15 cellular contexts compared by ENCODE assay signal in genomic region chr7:43902542-43903054, GRCh38. TPM values are rescaled to one million over a fixed set of nuclear protein-coding genes. Genes with fewer than 3 reads are reported as not detected.
DNase-seq lines count a peak whose midpoint lies in the region; ATAC-seq, FAIRE-seq and TF ChIP-seq lines count a peak whose summit lies in the region.
"Had no signal": no experiment of that assay in that cellular context is flagged by ENCODE, and none has a peak within 500 bp of the region (broad histone marks: within the 10 kb centered on the region; RNA-seq: fewer than 3 reads in every experiment).

No MANE protein-coding gene starts in this region.

- intact Hi-C loops in Caco-2 (cut with micrococcal nuclease; ENCODE audit: unreplicated experiment), result no loop called here

- whole genome bisulfite sequencing in hepatocyte (ENCODE audit: low lambda C conversion rate, missing lambda C conversion rate), result 92% methylated on average over 5 of the region's 5 CpGs

- ATAC-seq in activated T-cell treated with anti-CD3 and anti-CD28 coated beads, Interleukin-2, amount 50 U/mL, for 72 hours (replicated peaks in 1 of 2), result no peak
- ATAC-seq in GM21723 (IDR thresholded peaks at IDR 0.05; ENCODE audit: unreplicated experiment), result no peak

- FAIRE-seq in bronchial epithelial cell (lab: Jason Lieb, UNC), result no peak

- POLR2A ChIA-PET in Caco-2 (lab: Charles Lee), result no interaction called here

- no peak overlapping the region for H3K27ac ChIP-seq in hepatocyte
- H3K27ac ChIP-seq: BLaER1 treated with 17β-estradiol and CSF1 and Interleukin-3, amounts not matched to agents 10 nM and 100 nM; Peyer's patch had no signal

- H3K9me2 ChIP-seq in hepatocyte (replicated peaks; ENCODE audit: insufficient read depth), result no peaks in the 10 kb centered on the region

- TF ChIP-seq CTCF in HFFc6 (IDR thresholded peaks at IDR 0.05), result no peak
- no peak for TF ChIP-seq CTCF in bronchial epithelial cell (IDR thresholded peaks at IDR 0.05; ENCODE audit: insufficient read depth, low read length, severe bottlenecking)
- no peak for TF ChIP-seq CTCF in progenitor cell of endocrine pancreas (IDR thresholded peaks at IDR 0.05; ENCODE audit: unreplicated experiment)
- no peak for TF ChIP-seq CTCF in hepatocyte (IDR thresholded peaks at IDR 0.05; ENCODE audit: poor library complexity)
- TF ChIP-seq CTCF in Caco-2 (IDR thresholded peaks at IDR 0.05; ENCODE audit: insufficient read depth in 1 of 2, low read depth in 1 of 2, low read length in 1 of 2, severe bottlenecking in 1 of 2, unreplicated experiment in 1 of 2), result no peak

- H3K4me1 Mint-ChIP-seq in activated T-cell treated with anti-CD3 and anti-CD28 coated beads, Interleukin-2, amount 50 U/mL, for 72 hours (ENCODE audit: low read depth), result peaks cover 31% of the 10 kb centered on the region
- H3K4me1 Mint-ChIP-seq in HFFc6 (ENCODE audit: low read depth), result peaks cover 40% of the 10 kb centered on the region
- peaks cover 21% of the 10 kb centered on the region for H3K4me1 Mint-ChIP-seq in progenitor cell of endocrine pancreas (ENCODE audit: low read depth)
- H3K4me1 Mint-ChIP-seq in Caco-2 (ENCODE audit: low read depth, unreplicated experiment), result peaks cover 22% of the 10 kb centered on the region

- H3K36me3 ChIP-seq in bronchial epithelial cell (ENCODE audit: control insufficient read depth, insufficient read depth, low read length) (peaks cover 4% of the 10 kb centered on the region), hepatocyte (replicated peaks; ENCODE audit: insufficient read depth, low read depth) (no peaks in the 10 kb centered on the region), Caco-2 (ENCODE audit: control insufficient read depth, insufficient read depth, low read length) (no peaks in the 10 kb centered on the region)
- H3K36me3 ChIP-seq: HAP-1, Peyer's patch had no signal

- peaks cover 8% of the 10 kb centered on the region for H3K4me1 ChIP-seq in hepatocyte (ENCODE audit: insufficient read depth)
- peaks cover 21% of the 10 kb centered on the region for H3K4me1 ChIP-seq in Caco-2

- peaks cover 87% of the 10 kb centered on the region for H3K79me2 ChIP-seq in hepatocyte

- BruUV-seq in Caco-2 (replicated peaks; lab: Mats Ljungman, UMichigan), result no TSS peak

- peaks cover 48% of the 10 kb centered on the region for H4K20me1 ChIP-seq in hepatocyte (ENCODE audit: insufficient read depth, poor library complexity, severe bottlenecking)

- no peak for DNase-seq in activated T-cell treated with anti-CD3 and anti-CD28 coated beads, Interleukin-2, amount 50 U/mL, for 72 hours
- DNase-seq in activated T-cell treated with anti-CD3 and anti-CD28 coated beads for 4 hours (no peak), HFFc6 (no peak), bronchial epithelial cell (ENCODE audit: low read depth) (peak; percentile 47), progenitor cell of endocrine pancreas (ENCODE audit: low spot score, unreplicated experiment) (no peak), hepatocyte (ENCODE audit: low spot score) (no peak), Caco-2 (no peak)
- DNase-seq: 8988T, NCI-H1048, NCI-H446 treated with DMSO at 0.1 percent for 48 hours, Peyer's patch, SHP77 had no signal

- H3K9me3 Mint-ChIP-seq in activated T-cell treated with anti-CD3 and anti-CD28 coated beads, Interleukin-2, amount 50 U/mL, for 72 hours, result no peaks in the 10 kb centered on the region
- H3K9me3 Mint-ChIP-seq in HFFc6 (no peaks in the 10 kb centered on the region), progenitor cell of endocrine pancreas (ENCODE audit: low read depth) (no peaks in the 10 kb centered on the region), Caco-2 (ENCODE audit: unreplicated experiment) (no peaks in the 10 kb centered on the region)

- no peak overlapping the region for H3K4me3 Mint-ChIP-seq in activated T-cell treated with anti-CD3 and anti-CD28 coated beads, Interleukin-2, amount 50 U/mL, for 72 hours
- H3K4me3 Mint-ChIP-seq in HFFc6, result no peak overlapping the region
- H3K4me3 Mint-ChIP-seq in progenitor cell of endocrine pancreas (ENCODE audit: low read depth), result no peak overlapping the region
- H3K4me3 Mint-ChIP-seq in Caco-2 (ENCODE audit: unreplicated experiment), result no peak overlapping the region

- H2AFZ ChIP-seq in hepatocyte, result no peak overlapping the region

- H3K36me3 Mint-ChIP-seq in activated T-cell treated with anti-CD3 and anti-CD28 coated beads, Interleukin-2, amount 50 U/mL, for 72 hours (ENCODE audit: insufficient read depth in 2 of 2), result peaks cover 1 to 3% of the 10 kb centered on the region in 2 donors
- H3K36me3 Mint-ChIP-seq in HFFc6 (ENCODE audit: low read depth) (peaks cover 21% of the 10 kb centered on the region), progenitor cell of endocrine pancreas (ENCODE audit: insufficient read depth) (no peaks in the 10 kb centered on the region), Caco-2 (ENCODE audit: insufficient read depth, unreplicated experiment) (peaks cover 15% of the 10 kb centered on the region)

- no peak overlapping the region for H3K4me2 ChIP-seq in hepatocyte
- H3K4me2 ChIP-seq: BLaER1 treated with 17β-estradiol and CSF1 and Interleukin-3, amounts not matched to agents 10 nM and 100 nM had no signal

- H3K4me3 ChIP-seq in bronchial epithelial cell (ENCODE audit: low read depth, low read length), result no peak overlapping the region
- H3K4me3 ChIP-seq in hepatocyte, result no peak overlapping the region
- no peak overlapping the region for H3K4me3 ChIP-seq in Caco-2 (ENCODE audit: low read depth, low read length)
- H3K4me3 ChIP-seq: BLaER1 treated with 17β-estradiol and CSF1 and Interleukin-3, amounts not matched to agents 10 nM and 100 nM; HAP-1; Peyer's patch had no signal

- peak overlapping the region; percentile 1 for H3K27ac Mint-ChIP-seq in activated T-cell treated with anti-CD3 and anti-CD28 coated beads, Interleukin-2, amount 50 U/mL, for 72 hours
- H3K27ac Mint-ChIP-seq in HFFc6, result peak overlapping the region; percentile 0; the same call in 1 of the 2 replicates
- peak overlapping the region; percentile 30 for H3K27ac Mint-ChIP-seq in progenitor cell of endocrine pancreas
- no peak overlapping the region for H3K27ac Mint-ChIP-seq in Caco-2 (ENCODE audit: unreplicated experiment)

- H3K9me3 ChIP-seq in hepatocyte (ENCODE audit: low read depth) (no peaks in the 10 kb centered on the region), Caco-2 (no peaks in the 10 kb centered on the region)
- H3K9me3 ChIP-seq: BLaER1 treated with 17β-estradiol and CSF1 and Interleukin-3, amounts not matched to agents 10 nM and 100 nM; HAP-1; Peyer's patch had no signal

- H3K27me3 ChIP-seq in bronchial epithelial cell (ENCODE audit: control insufficient read depth, insufficient read depth, low read length) (no peaks in the 10 kb centered on the region), hepatocyte (no peaks in the 10 kb centered on the region), Caco-2 (replicated peaks; ENCODE audit: control insufficient read depth, insufficient read depth, low read length) (no peaks in the 10 kb centered on the region)
- H3K27me3 ChIP-seq: BLaER1 treated with 17β-estradiol and CSF1 and Interleukin-3, amounts not matched to agents 10 nM and 100 nM; Peyer's patch had no signal

- no peaks in the 10 kb centered on the region for H3K27me3 Mint-ChIP-seq in activated T-cell treated with anti-CD3 and anti-CD28 coated beads, Interleukin-2, amount 50 U/mL, for 72 hours (ENCODE audit: low read depth)
- H3K27me3 Mint-ChIP-seq in HFFc6 (ENCODE audit: insufficient read depth) (no peaks in the 10 kb centered on the region), progenitor cell of endocrine pancreas (no peaks in the 10 kb centered on the region), Caco-2 (ENCODE audit: insufficient read depth, unreplicated experiment) (no peaks in the 10 kb centered on the region)

- CTCF ChIA-PET in Caco-2 (lab: Charles Lee), result no interaction called here

RNA-seq across cellular contexts. Expression of gene URGCP, which starts 3.8 kb away (rescaled TPM):
- 10 to 100 TPM; 34.4 to 36.8 TPM for total RNA-seq in activated T-cell treated with anti-CD3 and anti-CD28 coated beads, Interleukin-2, amount 50 U/mL, for 72 hours
- 10 to 100 TPM; 41.4 to 53.2 (median 43.2) TPM for total RNA-seq in HFFc6 (2021; fragmentation: NEBNext Ultra II Directional; extraction: Animal tissue kit (Norgen Biotek cat#: 25700))
- 31.1 and 31.3 TPM in 2 replicates for total RNA-seq in bronchial epithelial cell
- total RNA-seq in progenitor cell of endocrine pancreas, result 40.0 and 40.8 TPM in 2 replicates
- total RNA-seq in hepatocyte, result 24.9 and 28.7 TPM in 2 replicates
- polyA plus RNA-seq in hepatocyte, result 21.7 and 31.9 TPM in 2 replicates
- 35.2 and 36.0 TPM in 2 replicates for total RNA-seq in Caco-2 (2022)

RNA-seq across cellular contexts. Expression of gene UBE2D4, which starts 23.6 kb away (rescaled TPM):
- 1 to 10 TPM; 6.7 to 9.0 TPM for total RNA-seq in activated T-cell treated with anti-CD3 and anti-CD28 coated beads, Interleukin-2, amount 50 U/mL, for 72 hours
- 10 to 100 TPM; 12.6 to 15.7 (median 14.4) TPM for total RNA-seq in HFFc6 (2021; fragmentation: NEBNext Ultra II Directional; extraction: Animal tissue kit (Norgen Biotek cat#: 25700))
- 3.7 and 3.9 TPM in 2 replicates for total RNA-seq in bronchial epithelial cell
- 17.1 and 17.3 TPM in 2 replicates for total RNA-seq in progenitor cell of endocrine pancreas
- total RNA-seq in hepatocyte, result 12.0 and 16.7 TPM in 2 replicates
- 11.7 and 22.7 TPM in 2 replicates for polyA plus RNA-seq in hepatocyte
- 12.7 and 15.4 TPM in 2 replicates for total RNA-seq in Caco-2 (2022)

RNA-seq across cellular contexts. Expression of gene MRPS24, which starts 33.3 kb away (rescaled TPM):
- total RNA-seq in activated T-cell treated with anti-CD3 and anti-CD28 coated beads, Interleukin-2, amount 50 U/mL, for 72 hours, result 100 to 1,000 TPM in 1 of 2 donors, 10 to 100 TPM in 1; 82.7 to 100 TPM
- 100 to 1,000 TPM; 158 to 211 (median 199) TPM for total RNA-seq in HFFc6 (2021; fragmentation: NEBNext Ultra II Directional; extraction: Animal tissue kit (Norgen Biotek cat#: 25700))
- total RNA-seq in bronchial epithelial cell, result 83.2 and 110 TPM in 2 replicates
- 62.7 and 72.8 TPM in 2 replicates for total RNA-seq in progenitor cell of endocrine pancreas
- 72.4 and 93.2 TPM in 2 replicates for total RNA-seq in hepatocyte
- 138 and 150 TPM in 2 replicates for polyA plus RNA-seq in hepatocyte
- 143 and 150 TPM in 2 replicates for total RNA-seq in Caco-2 (2022)
